In the genomic region with DNA sequence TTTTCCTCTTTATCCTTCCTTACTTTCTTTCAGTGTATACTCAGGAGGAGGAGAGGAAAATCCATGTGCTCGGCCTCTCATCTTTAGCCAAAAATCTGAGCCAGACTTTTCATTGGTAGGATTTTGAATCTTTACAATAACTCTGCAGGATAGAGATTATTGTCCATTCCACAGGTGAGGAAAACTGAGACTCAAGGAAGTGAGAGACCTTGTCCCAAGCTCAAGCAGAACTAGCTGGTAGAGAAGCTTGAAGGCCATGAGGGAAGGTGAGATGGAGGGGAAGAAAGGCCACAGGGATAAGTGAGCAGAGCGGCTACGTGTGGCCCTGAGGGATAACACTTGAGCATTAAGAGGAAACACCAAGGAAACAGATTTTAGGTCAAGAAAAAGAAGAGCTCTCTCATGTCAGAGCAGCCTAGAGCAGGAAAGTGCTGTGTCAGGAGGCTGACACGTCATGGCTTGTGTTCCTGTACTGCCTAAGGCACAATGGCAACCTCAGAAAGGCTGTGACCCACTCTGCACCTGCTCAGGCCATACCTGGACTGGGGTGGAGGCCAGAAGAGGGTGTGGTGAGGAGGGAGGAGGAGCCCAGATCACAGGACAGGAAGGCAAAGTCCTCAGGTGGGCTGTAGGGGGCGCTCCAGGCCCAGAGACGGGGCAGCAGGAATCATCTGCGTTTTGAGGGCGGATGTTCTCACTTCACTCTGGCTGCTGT, we compare ENCODE assay signal across 1 cellular context.
TF ChIP-seq lines count a peak whose summit lies in the region.

No MANE protein-coding gene starts in this region.

TF ChIP-seq in HepG2, 621 proteins besides CTCF, POLR2A, EP300 and RAD21 (continued from another document):
- TF ChIP-seq ZNF335 (CRISPR knock-in tag; IDR thresholded peaks at IDR 0.05) (peak; percentile 53; the same call in 1 of the 2 replicates), MEIS1 (CRISPR knock-in tag; IDR thresholded peaks at IDR 0.05; ENCODE audit: borderline replicate concordance) (0 out of 2 replicates have a peak, but pooled peaks have one; percentile 33), RBAK (CRISPR knock-in tag; IDR thresholded peaks at IDR 0.05) (no peak), KDM2A (CRISPR knock-in tag; IDR thresholded peaks at IDR 0.05; ENCODE audit: borderline replicate concordance, low read depth) (peak; percentile 75), IRX3 (CRISPR knock-in tag; IDR thresholded peaks at IDR 0.05; ENCODE audit: borderline replicate concordance, low read depth) (no peak), SALL1 (CRISPR knock-in tag; IDR thresholded peaks at IDR 0.05) (peak; percentile 64), MIXL1 (CRISPR knock-in tag; IDR thresholded peaks at IDR 0.05) (peak; percentile 60; the same call in 1 of the 2 replicates), KLF16 (CRISPR knock-in tag; IDR thresholded peaks at IDR 0.05) (no peak), ZNF563 (CRISPR knock-in tag; IDR thresholded peaks at IDR 0.05) (0 out of 2 replicates have a peak, but pooled peaks have one; percentile 23), MEF2D (CRISPR knock-in tag; IDR thresholded peaks at IDR 0.05) (peak; percentile 55; the same call in 1 of the 2 replicates), ZFX (CRISPR knock-in tag; IDR thresholded peaks at IDR 0.05; ENCODE audit: low read depth) (peak; percentile 41; the same call in 1 of the 2 replicates)
- TF ChIP-seq, protein P1, sequence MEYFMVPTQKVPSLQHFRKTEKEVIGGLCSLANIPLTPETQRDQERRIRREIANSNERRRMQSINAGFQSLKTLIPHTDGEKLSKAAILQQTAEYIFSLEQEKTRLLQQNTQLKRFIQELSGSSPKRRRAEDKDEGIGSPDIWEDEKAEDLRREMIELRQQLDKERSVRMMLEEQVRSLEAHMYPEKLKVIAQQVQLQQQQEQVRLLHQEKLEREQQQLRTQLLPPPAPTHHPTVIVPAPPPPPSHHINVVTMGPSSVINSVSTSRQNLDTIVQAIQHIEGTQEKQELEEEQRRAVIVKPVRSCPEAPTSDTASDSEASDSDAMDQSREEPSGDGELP (IDR thresholded peaks at IDR 0.05; ENCODE audit: borderline replicate concordance, low read depth), result peak; percentile 47; the same call in 1 of the 2 replicates
- TF ChIP-seq, protein P2, sequence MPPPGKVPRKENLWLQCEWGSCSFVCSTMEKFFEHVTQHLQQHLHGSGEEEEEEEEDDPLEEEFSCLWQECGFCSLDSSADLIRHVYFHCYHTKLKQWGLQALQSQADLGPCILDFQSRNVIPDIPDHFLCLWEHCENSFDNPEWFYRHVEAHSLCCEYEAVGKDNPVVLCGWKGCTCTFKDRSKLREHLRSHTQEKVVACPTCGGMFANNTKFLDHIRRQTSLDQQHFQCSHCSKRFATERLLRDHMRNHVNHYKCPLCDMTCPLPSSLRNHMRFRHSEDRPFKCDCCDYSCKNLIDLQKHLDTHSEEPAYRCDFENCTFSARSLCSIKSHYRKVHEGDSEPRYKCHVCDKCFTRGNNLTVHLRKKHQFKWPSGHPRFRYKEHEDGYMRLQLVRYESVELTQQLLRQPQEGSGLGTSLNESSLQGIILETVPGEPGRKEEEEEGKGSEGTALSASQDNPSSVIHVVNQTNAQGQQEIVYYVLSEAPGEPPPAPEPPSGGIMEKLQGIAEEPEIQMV (CRISPR knock-in tag; IDR thresholded peaks at IDR 0.05; ENCODE audit: low read depth), result peak; percentile 45; the same call in 1 of the 2 replicates
